Comparison of ENCODE assay signal across 20 cellular contexts in genomic region chr5:72167257-72167656, GRCh38. TPM values are rescaled to one million over a fixed set of nuclear protein-coding genes. Genes with fewer than 3 reads are reported as not detected.
A peak's percentile ranks its signal among the peaks of the same experiment; 100 is the strongest.
DNase-seq lines count a peak whose midpoint lies in the region; ATAC-seq and TF ChIP-seq lines count a peak whose summit lies in the region.
"Had no signal": no experiment of that assay in that cellular context is flagged by ENCODE, and none has a peak within 500 bp of the region (broad histone marks: within the 10 kb centered on the region; RNA-seq: fewer than 3 reads in every experiment).

No MANE protein-coding gene starts in this region.

- no peak for TF ChIP-seq CTCF in A673 (conservative IDR thresholded peaks at IDR 0.05; ENCODE audit: low read depth, low read length)
- no peak for TF ChIP-seq CTCF in IMR-90 (conservative IDR thresholded peaks at IDR 0.05; ENCODE audit: low read depth, low read length)
- no peak for TF ChIP-seq CTCF in endodermal cell (conservative IDR thresholded peaks at IDR 0.05)
- no peak for TF ChIP-seq CTCF in osteoblast (IDR thresholded peaks at IDR 0.05; ENCODE audit: extremely low read depth, low read depth, low read length)

- peaks cover 30% of the 10 kb centered on the region for H3K9me1 ChIP-seq in IMR-90 (ENCODE audit: insufficient read depth, low read length)

- peak overlapping the region; percentile 90 for H3K27ac ChIP-seq in A673 (ENCODE audit: low read depth, low read length, poor library complexity, severe bottlenecking)
- no peak overlapping the region for H3K27ac ChIP-seq in IMR-90 (ENCODE audit: insufficient read depth, low read length)
- peak overlapping the region; percentile 67 for H3K27ac ChIP-seq in endodermal cell (ENCODE audit: low read depth, low read length)
- H3K27ac ChIP-seq in osteoblast (ENCODE audit: low read depth, low read length): peak overlapping the region; percentile 69

- H3K9ac ChIP-seq in IMR-90 (ENCODE audit: low read depth, low read length): no peak overlapping the region
- H3K9ac ChIP-seq in endodermal cell (ENCODE audit: extremely low read depth, low read length, poor library complexity, severe bottlenecking): no peak overlapping the region

- H3K14ac ChIP-seq in IMR-90 (replicated peaks; ENCODE audit: low read depth, low read length): peak overlapping the region; percentile 78; the same call in 1 of the 2 replicates

- H3K36me3 ChIP-seq in A673 (ENCODE audit: insufficient read depth, low read length, poor library complexity, severe bottlenecking) (no peaks in the 10 kb centered on the region), IMR-90 (ENCODE audit: control insufficient read depth, insufficient read depth, low read length) (peaks cover 4% of the 10 kb centered on the region), endodermal cell (ENCODE audit: control insufficient read depth, insufficient read depth, low read length) (peaks cover 47% of the 10 kb centered on the region), osteoblast (ENCODE audit: insufficient read depth, low read length) (peaks cover 6% of the 10 kb centered on the region)
- H3K36me3 ChIP-seq: lower lobe of right lung had no signal

- no peak overlapping the region for H2BK120ac ChIP-seq in IMR-90 (ENCODE audit: low read depth, low read length)

- H3K79me2 ChIP-seq in osteoblast (ENCODE audit: insufficient read depth, low read length): peaks cover 91% of the 10 kb centered on the region

- peaks cover 49% of the 10 kb centered on the region for H3K4me1 Mint-ChIP-seq in endodermal cell

- H3K4me2 ChIP-seq in IMR-90 (ENCODE audit: low read depth, low read length) (no peak overlapping the region), osteoblast (ENCODE audit: insufficient read depth, low read length) (peak overlapping the region; percentile 30)

- POLR2A ChIA-PET in A673 (lab: Charles Lee; ENCODE audit: low non-redundant PET) (interaction anchor here (0.6 kb wide), 2 partner anchors 25 to 50 kb away, joined by 3 to 9 read pairs; no protein-coding TSS in a partner anchor), IMR-90 (lab: Charles Lee; ENCODE audit: unreplicated experiment) (interaction anchor here (0.6 kb wide), 1 partner anchor 13 kb away, joined by 7 read pairs; no protein-coding TSS in a partner anchor)

- in situ Hi-C loops in IMR-90 (cut with MboI; ENCODE audit: low sequenced_read_pairs): no loop called here

- no peak overlapping the region for H4K91ac ChIP-seq in IMR-90 (ENCODE audit: insufficient read depth, low read depth, low read length)

- dilution Hi-C loops in IMR-90 (cut with HindIII; ENCODE audit: low sequenced_read_pairs, unreplicated experiment): no loop called here

- H3K27me3 ChIP-seq in A673 (replicated peaks; ENCODE audit: insufficient read depth, low read depth, low read length, poor library complexity): no peaks in the 10 kb centered on the region
- H3K27me3 ChIP-seq in IMR-90 (ENCODE audit: control insufficient read depth, insufficient read depth, low read length): no peaks in the 10 kb centered on the region
- no peaks in the 10 kb centered on the region for H3K27me3 ChIP-seq in endodermal cell (ENCODE audit: control insufficient read depth, insufficient read depth, low read length, poor library complexity, severe bottlenecking)
- H3K27me3 ChIP-seq in osteoblast (ENCODE audit: insufficient read depth, low read length): no peaks in the 10 kb centered on the region

- no peak overlapping the region for H2BK15ac ChIP-seq in IMR-90 (ENCODE audit: low read depth, low read length)

- no peak overlapping the region for H4K5ac ChIP-seq in IMR-90 (ENCODE audit: low read depth, low read length)

- no peak overlapping the region for H2AK9ac ChIP-seq in IMR-90 (replicated peaks; ENCODE audit: low read depth, low read length, poor library complexity)

- H4K8ac ChIP-seq in IMR-90 (ENCODE audit: low read depth in 2 of 2, low read length in 2 of 2): peak overlapping the region in 1 of 2 experiments; percentile 76; a peak in 1 of 4 replicates

- ATAC-seq in IMR-90 (ENCODE audit: low read depth): no peak
- ATAC-seq in GM18861 (IDR thresholded peaks at IDR 0.05; ENCODE audit: unreplicated experiment): no peak
- ATAC-seq in left lobe of liver: no peak
- ATAC-seq: activated CD4-positive, CD25-positive, alpha-beta regulatory T cell treated with anti-CD3 and anti-CD28 coated beads, Interleukin-2, amount 50 U/mL, for 24 hours; naive thymus-derived CD8-positive, alpha-beta T cell had no signal

- H3K9me3 ChIP-seq in A673 (ENCODE audit: low read depth, low read length, poor library complexity, severe bottlenecking) (no peaks in the 10 kb centered on the region), IMR-90 (ENCODE audit: control insufficient read depth, insufficient read depth, low read length) (no peaks in the 10 kb centered on the region), endodermal cell (ENCODE audit: control insufficient read depth, low read length) (no peaks in the 10 kb centered on the region), osteoblast (ENCODE audit: low read depth, low read length) (no peaks in the 10 kb centered on the region)
- H3K9me3 ChIP-seq: lower lobe of right lung had no signal

- H3K9me3 Mint-ChIP-seq in endodermal cell: no peaks in the 10 kb centered on the region
- H3K9me3 Mint-ChIP-seq: CD8-positive, alpha-beta memory T cell; naive thymus-derived CD8-positive, alpha-beta T cell; T-helper 2 cell treated with Interferon-gamma antibody and Interleukin-4, amounts not matched to agents 5 μg/mL and 100 μg/mL, for 36 hours had no signal

- H2BK5ac ChIP-seq in IMR-90 (ENCODE audit: low read depth, low read length, poor library complexity, severe bottlenecking): peak overlapping the region; percentile 61

- DNase-seq in A673 (ENCODE audit: low spot score): peak; percentile 26
- no peak for DNase-seq in IMR-90
- DNase-seq in endodermal cell: no peak
- no peak for DNase-seq in osteoblast (ENCODE audit: insufficient read length, low spot score, missing footprints)
- DNase-seq in T-helper 9 cell: no peak
- no peak for DNase-seq in HT-29 (ENCODE audit: low spot score)
- no peak for DNase-seq in left lobe of liver (ENCODE audit: low spot score)
- DNase-seq: ACHN; activated effector memory CD4-positive, alpha-beta T cell treated with Interleukin-2 at 50 U/mL for 16 hours; amniotic stem cell; CD8-positive, alpha-beta memory T cell; EL; lower lobe of right lung; naive thymus-derived CD8-positive, alpha-beta T cell; NCI-H510A; SHP77; stimulated activated naive CD4-positive, alpha-beta T cell had no signal

- H2BK20ac ChIP-seq in IMR-90 (ENCODE audit: low read depth, low read length): no peak overlapping the region

- H3K4me3 ChIP-seq in A673 (ENCODE audit: low read depth, low read length, poor library complexity, severe bottlenecking): peak overlapping the region; percentile 29
- no peak overlapping the region for H3K4me3 ChIP-seq in IMR-90 (ENCODE audit: insufficient read depth, low read depth, low read length)
- H3K4me3 ChIP-seq in endodermal cell (ENCODE audit: low read length): no peak overlapping the region
- no peak overlapping the region for H3K4me3 ChIP-seq in osteoblast (ENCODE audit: insufficient read depth, low read length)

- H3K27me3 Mint-ChIP-seq in endodermal cell (ENCODE audit: insufficient read depth): no peaks in the 10 kb centered on the region

- intact Hi-C loops in A673 (cut with micrococcal nuclease; ENCODE audit: unreplicated experiment): no loop called here
- intact Hi-C loops in IMR-90 (cut with micrococcal nuclease): no loop called here

- H3K4ac ChIP-seq in IMR-90 (ENCODE audit: low read depth, low read length): no peak overlapping the region; the same call in 1 of the 2 replicates

- CTCF ChIA-PET in A673 (lab: Charles Lee) (interaction anchor here (0.6 kb wide), 1 partner anchor 143 kb away, joined by 4 read pairs; no protein-coding TSS in a partner anchor), IMR-90 (lab: Yijun Ruan, JAX) (interaction anchor here (0.7 kb wide), 1 partner anchor 30 kb away, joined by 3 read pairs; no protein-coding TSS in a partner anchor)

- TF ChIP-seq POLR2A in IMR-90 (IDR thresholded peaks at IDR 0.05; ENCODE audit: low read depth, low read length): no peak

- peaks cover 39% of the 10 kb centered on the region for H3K4me1 ChIP-seq in A673 (ENCODE audit: insufficient read depth, low read length, poor library complexity, severe bottlenecking)
- peaks cover 18% of the 10 kb centered on the region for H3K4me1 ChIP-seq in IMR-90 (ENCODE audit: control insufficient read depth, insufficient read depth, low read length)
- peaks cover 28% of the 10 kb centered on the region for H3K4me1 ChIP-seq in endodermal cell (ENCODE audit: control insufficient read depth, insufficient read depth, low read length)
- peaks cover 31% of the 10 kb centered on the region for H3K4me1 ChIP-seq in osteoblast (ENCODE audit: insufficient read depth, low read length)

- peaks cover 27 to 92% of the 10 kb centered on the region in 2 experiments for H3K79me1 ChIP-seq in IMR-90 (ENCODE audit: low read depth in 1 of 2, low read length in 2 of 2)

- no peak overlapping the region for H3K18ac ChIP-seq in IMR-90 (ENCODE audit: low read depth, low read length)

- no peak overlapping the region for H2AK5ac ChIP-seq in IMR-90 (ENCODE audit: low read depth, low read length)

- BruUV-seq in A673 (replicated peaks; lab: Mats Ljungman, UMichigan) (no TSS peak), IMR-90 (replicated peaks; lab: Mats Ljungman, UMichigan) (no TSS peak)

- TF ChIP-seq RAD21 in IMR-90 (IDR thresholded peaks at IDR 0.05; ENCODE audit: low read length): no peak

- WGBS in IMR-90 (ENCODE audit: extremely low coverage in 2 of 2, insufficient read length in 1 of 2), 2 experiments: no CpG with 5 or more reads among the region's 1 CpG
- WGBS in endodermal cell (ENCODE audit: insufficient coverage in 1 of 2, insufficient read length in 1 of 2), 2 experiments: 100% methylated on average over 1 of the region's 1 CpG; no CpG with 5 or more reads in 1 of the 2 experiments

- H3K27ac Mint-ChIP-seq in endodermal cell: no peak overlapping the region
- H3K27ac Mint-ChIP-seq: CD8-positive, alpha-beta memory T cell; naive thymus-derived CD8-positive, alpha-beta T cell; T-helper 2 cell treated with Interferon-gamma antibody and Interleukin-4, amounts not matched to agents 5 μg/mL and 100 μg/mL, for 36 hours had no signal

- no peak overlapping the region for H3K56ac ChIP-seq in IMR-90 (ENCODE audit: extremely low read depth, insufficient read depth, low read length)

- H2AFZ ChIP-seq in IMR-90 (replicated peaks; ENCODE audit: low read length, poor library complexity): no peak overlapping the region
- H2AFZ ChIP-seq in osteoblast (ENCODE audit: low read length): no peak overlapping the region

- H4K20me1 ChIP-seq in IMR-90 (ENCODE audit: insufficient read depth, low read length) (0 out of 2 replicates have a peak, but pooled peaks cover 3% of the 10 kb centered on the region), osteoblast (ENCODE audit: insufficient read depth, low read length) (peaks cover 10% of the 10 kb centered on the region)

- no peak overlapping the region; the same call in 1 of the 2 replicates for H3K23ac ChIP-seq in IMR-90 (ENCODE audit: low read depth, low read length)

- H3K36me3 Mint-ChIP-seq in endodermal cell (ENCODE audit: low read depth): peaks cover 7% of the 10 kb centered on the region
- H3K36me3 Mint-ChIP-seq: CD8-positive, alpha-beta memory T cell; naive thymus-derived CD8-positive, alpha-beta T cell had no signal

- no peak overlapping the region for H3K4me3 Mint-ChIP-seq in endodermal cell
- H3K4me3 Mint-ChIP-seq: CD8-positive, alpha-beta memory T cell; naive thymus-derived CD8-positive, alpha-beta T cell; T-helper 2 cell treated with Interferon-gamma antibody and Interleukin-4, amounts not matched to agents 5 μg/mL and 100 μg/mL, for 36 hours had no signal

RNA-seq across cellular contexts. Expression of gene MAP1B, which starts 60.0 kb away (rescaled TPM):
- 134 and 135 TPM in 2 replicates for total RNA-seq in A673 (2021)
- total RNA-seq in IMR-90 (2012; rRNA removed): 183 and 212 TPM in 2 replicates
- polyA plus RNA-seq in IMR-90 (2012; rRNA removed): 38.8 and 41.1 TPM in 2 replicates
- 19.2 and 29.1 TPM in 2 replicates for polyA plus RNA-seq in IMR-90 (2012; cell fraction: cytosol; rRNA removed)
- 33.2 and 44.8 TPM in 2 replicates for polyA plus RNA-seq in IMR-90 (2012; cell fraction: nucleus; rRNA removed; ENCODE audit: low replicate concordance)
- 10 to 100 TPM; 87.9 to 93.3 TPM for total RNA-seq in endodermal cell
- 238 TPM for polyA plus RNA-seq in endodermal cell (2013, experiment 1 of 2)
- polyA plus RNA-seq in endodermal cell (2013, experiment 2 of 2): 264 TPM
- total RNA-seq in osteoblast: 123 and 164 TPM in 2 replicates
- total RNA-seq in HT-29 (2014; rRNA removed; shearing (Covaris generic)): not detected in 2 replicates
- 3.4 TPM for total RNA-seq in left lobe of liver
- total RNA-seq: naive thymus-derived CD8-positive, alpha-beta T cell had no signal

Comparison
In these comparisons a context has a peak if more than half of its experiments do, and no peak if none do; other contexts are left out.
1. RNA of gene MAP1B, which starts 60.0 kb away (total RNA-seq): 183 to 212 TPM in IMR-90, 123 to 164 TPM in osteoblast, 134 to 135 TPM in A673 and 87.9 to 93.3 TPM in endodermal cell; 3.4 TPM in left lobe of liver (single experiment) and not detected in HT-29; every median in the first group is over 10 times any median in the second.